Comparison of ENCODE assay signal across 1 cellular context in genomic region chr1:104765115-104765514, GRCh38.
TF ChIP-seq lines count a peak whose summit lies in the region.

No MANE protein-coding gene starts in this region.

TF ChIP-seq in GM23338, 12 proteins besides CTCF, POLR2A, EP300 and RAD21 (continued from another document):
- TF ChIP-seq, protein P1, sequence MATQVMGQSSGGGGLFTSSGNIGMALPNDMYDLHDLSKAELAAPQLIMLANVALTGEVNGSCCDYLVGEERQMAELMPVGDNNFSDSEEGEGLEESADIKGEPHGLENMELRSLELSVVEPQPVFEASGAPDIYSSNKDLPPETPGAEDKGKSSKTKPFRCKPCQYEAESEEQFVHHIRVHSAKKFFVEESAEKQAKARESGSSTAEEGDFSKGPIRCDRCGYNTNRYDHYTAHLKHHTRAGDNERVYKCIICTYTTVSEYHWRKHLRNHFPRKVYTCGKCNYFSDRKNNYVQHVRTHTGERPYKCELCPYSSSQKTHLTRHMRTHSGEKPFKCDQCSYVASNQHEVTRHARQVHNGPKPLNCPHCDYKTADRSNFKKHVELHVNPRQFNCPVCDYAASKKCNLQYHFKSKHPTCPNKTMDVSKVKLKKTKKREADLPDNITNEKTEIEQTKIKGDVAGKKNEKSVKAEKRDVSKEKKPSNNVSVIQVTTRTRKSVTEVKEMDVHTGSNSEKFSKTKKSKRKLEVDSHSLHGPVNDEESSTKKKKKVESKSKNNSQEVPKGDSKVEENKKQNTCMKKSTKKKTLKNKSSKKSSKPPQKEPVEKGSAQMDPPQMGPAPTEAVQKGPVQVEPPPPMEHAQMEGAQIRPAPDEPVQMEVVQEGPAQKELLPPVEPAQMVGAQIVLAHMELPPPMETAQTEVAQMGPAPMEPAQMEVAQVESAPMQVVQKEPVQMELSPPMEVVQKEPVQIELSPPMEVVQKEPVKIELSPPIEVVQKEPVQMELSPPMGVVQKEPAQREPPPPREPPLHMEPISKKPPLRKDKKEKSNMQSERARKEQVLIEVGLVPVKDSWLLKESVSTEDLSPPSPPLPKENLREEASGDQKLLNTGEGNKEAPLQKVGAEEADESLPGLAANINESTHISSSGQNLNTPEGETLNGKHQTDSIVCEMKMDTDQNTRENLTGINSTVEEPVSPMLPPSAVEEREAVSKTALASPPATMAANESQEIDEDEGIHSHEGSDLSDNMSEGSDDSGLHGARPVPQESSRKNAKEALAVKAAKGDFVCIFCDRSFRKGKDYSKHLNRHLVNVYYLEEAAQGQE (IDR thresholded peaks at IDR 0.05; ENCODE audit: unreplicated experiment) = no peak
- no peak for TF ChIP-seq CREB1 (CRISPR knock-in tag; IDR thresholded peaks at IDR 0.05; ENCODE audit: low read depth)
TF ChIP-seq in GM23338: peak in this region for 0.
